ENCODE assay signal across 1 cellular context in the genomic region with DNA sequence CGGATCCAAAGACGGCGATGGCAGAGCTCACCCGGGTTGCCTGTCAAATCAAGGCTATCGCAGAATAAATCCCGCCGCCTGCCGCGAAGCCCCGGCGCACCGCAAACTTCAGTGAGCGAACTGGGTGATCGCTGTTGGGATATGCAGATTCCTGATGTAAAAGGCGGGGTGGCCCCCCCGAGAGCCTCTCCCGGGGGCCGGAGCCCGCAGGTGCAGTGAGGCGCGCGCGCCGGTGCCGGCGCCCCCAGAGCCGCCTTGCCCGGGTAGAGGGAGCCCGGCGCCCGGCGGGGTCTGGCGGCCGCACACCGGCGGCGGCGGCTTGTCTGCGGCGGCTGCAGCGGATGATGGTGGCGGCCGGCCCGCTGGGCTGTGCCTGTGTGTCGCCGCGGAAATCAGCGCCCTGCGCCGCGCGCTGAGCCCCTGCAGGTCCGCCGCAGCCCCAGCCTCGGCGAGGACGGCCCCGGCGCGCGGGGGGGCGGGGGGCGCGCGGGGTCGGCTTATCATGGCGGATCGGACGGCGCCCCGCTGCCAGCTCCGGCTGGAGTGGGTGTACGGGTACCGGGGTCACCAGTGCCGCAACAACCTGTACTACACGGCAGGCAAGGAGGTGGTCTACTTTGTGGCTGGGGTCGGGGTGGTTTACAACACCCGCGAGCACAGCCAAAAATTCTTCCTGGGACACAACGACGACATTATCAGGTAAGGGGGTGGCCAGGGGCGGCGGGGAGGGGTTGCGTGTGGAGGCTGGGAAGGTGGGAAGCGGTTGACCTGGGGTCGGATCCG.
TF ChIP-seq lines count a peak whose summit lies in the region.

No MANE protein-coding gene starts in this region.

TF ChIP-seq in HepG2, 621 proteins besides CTCF, POLR2A, EP300 and RAD21 (continued from another document):
- TF ChIP-seq, protein P1, sequence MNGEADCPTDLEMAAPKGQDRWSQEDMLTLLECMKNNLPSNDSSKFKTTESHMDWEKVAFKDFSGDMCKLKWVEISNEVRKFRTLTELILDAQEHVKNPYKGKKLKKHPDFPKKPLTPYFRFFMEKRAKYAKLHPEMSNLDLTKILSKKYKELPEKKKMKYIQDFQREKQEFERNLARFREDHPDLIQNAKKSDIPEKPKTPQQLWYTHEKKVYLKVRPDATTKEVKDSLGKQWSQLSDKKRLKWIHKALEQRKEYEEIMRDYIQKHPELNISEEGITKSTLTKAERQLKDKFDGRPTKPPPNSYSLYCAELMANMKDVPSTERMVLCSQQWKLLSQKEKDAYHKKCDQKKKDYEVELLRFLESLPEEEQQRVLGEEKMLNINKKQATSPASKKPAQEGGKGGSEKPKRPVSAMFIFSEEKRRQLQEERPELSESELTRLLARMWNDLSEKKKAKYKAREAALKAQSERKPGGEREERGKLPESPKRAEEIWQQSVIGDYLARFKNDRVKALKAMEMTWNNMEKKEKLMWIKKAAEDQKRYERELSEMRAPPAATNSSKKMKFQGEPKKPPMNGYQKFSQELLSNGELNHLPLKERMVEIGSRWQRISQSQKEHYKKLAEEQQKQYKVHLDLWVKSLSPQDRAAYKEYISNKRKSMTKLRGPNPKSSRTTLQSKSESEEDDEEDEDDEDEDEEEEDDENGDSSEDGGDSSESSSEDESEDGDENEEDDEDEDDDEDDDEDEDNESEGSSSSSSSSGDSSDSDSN (CRISPR knock-in tag; IDR thresholded peaks at IDR 0.05), result peak; percentile 53; the same call in 1 of the 2 replicates
- TF ChIP-seq ZNF333 (CRISPR knock-in tag; IDR thresholded peaks at IDR 0.05; ENCODE audit: borderline replicate concordance) (peak; percentile 18; the same call in 1 of the 2 replicates), ZSCAN21 (CRISPR knock-in tag; IDR thresholded peaks at IDR 0.05; ENCODE audit: borderline replicate concordance) (0 out of 2 replicates have a peak, but pooled peaks have one; percentile 25), BRCA1 (CRISPR knock-in tag; IDR thresholded peaks at IDR 0.05) (no peak), ZNF660 (CRISPR knock-in tag; IDR thresholded peaks at IDR 0.05; ENCODE audit: borderline replicate concordance, low read depth) (no peak), THAP11 (CRISPR knock-in tag; IDR thresholded peaks at IDR 0.05) (no peak; the same call in 1 of the 2 replicates), ZNF441 (CRISPR knock-in tag; IDR thresholded peaks at IDR 0.05; ENCODE audit: borderline replicate concordance) (no peak), ZNF180 (CRISPR knock-in tag; IDR thresholded peaks at IDR 0.05; ENCODE audit: borderline replicate concordance, low read depth) (no peak), MAZ (IDR thresholded peaks at IDR 0.05; ENCODE audit: borderline replicate concordance, low read depth, low read length) (no peak; the same call in 1 of the 2 replicates), MAZ (CRISPR knock-in tag; IDR thresholded peaks at IDR 0.05; ENCODE audit: low read depth) (peak; percentile 31; the same call in 1 of the 2 replicates), NFE2 (CRISPR knock-in tag; IDR thresholded peaks at IDR 0.05) (no peak), SOX6 (IDR thresholded peaks at IDR 0.05) (no peak), SOX6 (CRISPR knock-in tag; IDR thresholded peaks at IDR 0.05) (no peak), RFXANK (CRISPR knock-in tag; IDR thresholded peaks at IDR 0.05) (no peak), ARNT2 (CRISPR knock-in tag; IDR thresholded peaks at IDR 0.05; ENCODE audit: low read depth) (no peak; the same call in 1 of the 2 replicates), YY1 (IDR thresholded peaks at IDR 0.05; ENCODE audit: insufficient read depth, insufficient replicate concordance, low read depth, low read length) (peak; percentile 61), ZBTB7A (CRISPR knock-in tag; IDR thresholded peaks at IDR 0.05) (0 out of 2 replicates have a peak, but pooled peaks have one; percentile 24), ZNF451 (CRISPR knock-in tag; IDR thresholded peaks at IDR 0.05) (no peak), ZNF768 (CRISPR knock-in tag; IDR thresholded peaks at IDR 0.05) (0 out of 2 replicates have a peak, but pooled peaks have one; percentile 8), JUNB (CRISPR knock-in tag; IDR thresholded peaks at IDR 0.05; ENCODE audit: borderline replicate concordance) (no peak), POLR2AphosphoS2 (IDR thresholded peaks at IDR 0.05; ENCODE audit: low read depth, low read length) (no peak), ZNF530 (CRISPR knock-in tag; IDR thresholded peaks at IDR 0.05; ENCODE audit: low read depth) (no peak), PITX1 (CRISPR knock-in tag; IDR thresholded peaks at IDR 0.05) (no peak), ATF7 (IDR thresholded peaks at IDR 0.05) (no peak), ATF7 (CRISPR knock-in tag; IDR thresholded peaks at IDR 0.05) (no peak), TEAD2 (CRISPR knock-in tag; IDR thresholded peaks at IDR 0.05) (no peak), ZNF446 (CRISPR knock-in tag; IDR thresholded peaks at IDR 0.05) (no peak), SALL2 (CRISPR knock-in tag; IDR thresholded peaks at IDR 0.05) (0 out of 2 replicates have a peak, but pooled peaks have one; percentile 4), ELF1 (CRISPR knock-in tag; IDR thresholded peaks at IDR 0.05) (no peak)
- TF ChIP-seq, protein P2, sequence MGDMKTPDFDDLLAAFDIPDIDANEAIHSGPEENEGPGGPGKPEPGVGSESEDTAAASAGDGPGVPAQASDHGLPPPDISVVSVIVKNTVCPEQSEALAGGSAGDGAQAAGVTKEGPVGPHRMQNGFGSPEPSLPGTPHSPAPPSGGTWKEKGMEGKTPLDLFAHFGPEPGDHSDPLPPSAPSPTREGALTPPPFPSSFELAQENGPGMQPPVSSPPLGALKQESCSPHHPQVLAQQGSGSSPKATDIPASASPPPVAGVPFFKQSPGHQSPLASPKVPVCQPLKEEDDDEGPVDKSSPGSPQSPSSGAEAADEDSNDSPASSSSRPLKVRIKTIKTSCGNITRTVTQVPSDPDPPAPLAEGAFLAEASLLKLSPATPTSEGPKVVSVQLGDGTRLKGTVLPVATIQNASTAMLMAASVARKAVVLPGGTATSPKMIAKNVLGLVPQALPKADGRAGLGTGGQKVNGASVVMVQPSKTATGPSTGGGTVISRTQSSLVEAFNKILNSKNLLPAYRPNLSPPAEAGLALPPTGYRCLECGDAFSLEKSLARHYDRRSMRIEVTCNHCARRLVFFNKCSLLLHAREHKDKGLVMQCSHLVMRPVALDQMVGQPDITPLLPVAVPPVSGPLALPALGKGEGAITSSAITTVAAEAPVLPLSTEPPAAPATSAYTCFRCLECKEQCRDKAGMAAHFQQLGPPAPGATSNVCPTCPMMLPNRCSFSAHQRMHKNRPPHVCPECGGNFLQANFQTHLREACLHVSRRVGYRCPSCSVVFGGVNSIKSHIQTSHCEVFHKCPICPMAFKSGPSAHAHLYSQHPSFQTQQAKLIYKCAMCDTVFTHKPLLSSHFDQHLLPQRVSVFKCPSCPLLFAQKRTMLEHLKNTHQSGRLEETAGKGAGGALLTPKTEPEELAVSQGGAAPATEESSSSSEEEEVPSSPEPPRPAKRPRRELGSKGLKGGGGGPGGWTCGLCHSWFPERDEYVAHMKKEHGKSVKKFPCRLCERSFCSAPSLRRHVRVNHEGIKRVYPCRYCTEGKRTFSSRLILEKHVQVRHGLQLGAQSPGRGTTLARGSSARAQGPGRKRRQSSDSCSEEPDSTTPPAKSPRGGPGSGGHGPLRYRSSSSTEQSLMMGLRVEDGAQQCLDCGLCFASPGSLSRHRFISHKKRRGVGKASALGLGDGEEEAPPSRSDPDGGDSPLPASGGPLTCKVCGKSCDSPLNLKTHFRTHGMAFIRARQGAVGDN (CRISPR knock-in tag; IDR thresholded peaks at IDR 0.05), result peak; percentile 38
- TF ChIP-seq, protein P3, sequence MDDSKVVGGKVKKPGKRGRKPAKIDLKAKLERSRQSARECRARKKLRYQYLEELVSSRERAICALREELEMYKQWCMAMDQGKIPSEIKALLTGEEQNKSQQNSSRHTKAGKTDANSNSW (CRISPR knock-in tag; IDR thresholded peaks at IDR 0.05; ENCODE audit: borderline replicate concordance), result no peak
- TF ChIP-seq, protein P4, sequence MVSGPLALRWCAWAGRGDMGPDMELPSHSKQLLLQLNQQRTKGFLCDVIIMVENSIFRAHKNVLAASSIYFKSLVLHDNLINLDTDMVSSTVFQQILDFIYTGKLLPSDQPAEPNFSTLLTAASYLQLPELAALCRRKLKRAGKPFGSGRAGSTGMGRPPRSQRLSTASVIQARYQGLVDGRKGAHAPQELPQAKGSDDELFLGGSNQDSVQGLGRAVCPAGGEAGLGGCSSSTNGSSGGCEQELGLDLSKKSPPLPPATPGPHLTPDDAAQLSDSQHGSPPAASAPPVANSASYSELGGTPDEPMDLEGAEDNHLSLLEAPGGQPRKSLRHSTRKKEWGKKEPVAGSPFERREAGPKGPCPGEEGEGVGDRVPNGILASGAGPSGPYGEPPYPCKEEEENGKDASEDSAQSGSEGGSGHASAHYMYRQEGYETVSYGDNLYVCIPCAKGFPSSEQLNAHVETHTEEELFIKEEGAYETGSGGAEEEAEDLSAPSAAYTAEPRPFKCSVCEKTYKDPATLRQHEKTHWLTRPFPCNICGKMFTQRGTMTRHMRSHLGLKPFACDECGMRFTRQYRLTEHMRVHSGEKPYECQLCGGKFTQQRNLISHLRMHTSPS (CRISPR knock-in tag; IDR thresholded peaks at IDR 0.05; ENCODE audit: low read depth), result no peak
- TF ChIP-seq, protein P5, sequence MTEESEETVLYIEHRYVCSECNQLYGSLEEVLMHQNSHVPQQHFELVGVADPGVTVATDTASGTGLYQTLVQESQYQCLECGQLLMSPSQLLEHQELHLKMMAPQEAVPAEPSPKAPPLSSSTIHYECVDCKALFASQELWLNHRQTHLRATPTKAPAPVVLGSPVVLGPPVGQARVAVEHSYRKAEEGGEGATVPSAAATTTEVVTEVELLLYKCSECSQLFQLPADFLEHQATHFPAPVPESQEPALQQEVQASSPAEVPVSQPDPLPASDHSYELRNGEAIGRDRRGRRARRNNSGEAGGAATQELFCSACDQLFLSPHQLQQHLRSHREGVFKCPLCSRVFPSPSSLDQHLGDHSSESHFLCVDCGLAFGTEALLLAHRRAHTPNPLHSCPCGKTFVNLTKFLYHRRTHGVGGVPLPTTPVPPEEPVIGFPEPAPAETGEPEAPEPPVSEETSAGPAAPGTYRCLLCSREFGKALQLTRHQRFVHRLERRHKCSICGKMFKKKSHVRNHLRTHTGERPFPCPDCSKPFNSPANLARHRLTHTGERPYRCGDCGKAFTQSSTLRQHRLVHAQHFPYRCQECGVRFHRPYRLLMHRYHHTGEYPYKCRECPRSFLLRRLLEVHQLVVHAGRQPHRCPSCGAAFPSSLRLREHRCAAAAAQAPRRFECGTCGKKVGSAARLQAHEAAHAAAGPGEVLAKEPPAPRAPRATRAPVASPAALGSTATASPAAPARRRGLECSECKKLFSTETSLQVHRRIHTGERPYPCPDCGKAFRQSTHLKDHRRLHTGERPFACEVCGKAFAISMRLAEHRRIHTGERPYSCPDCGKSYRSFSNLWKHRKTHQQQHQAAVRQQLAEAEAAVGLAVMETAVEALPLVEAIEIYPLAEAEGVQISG (CRISPR knock-in tag; IDR thresholded peaks at IDR 0.05), result peak; percentile 29; the same call in 1 of the 2 replicates
- TF ChIP-seq, protein P6, sequence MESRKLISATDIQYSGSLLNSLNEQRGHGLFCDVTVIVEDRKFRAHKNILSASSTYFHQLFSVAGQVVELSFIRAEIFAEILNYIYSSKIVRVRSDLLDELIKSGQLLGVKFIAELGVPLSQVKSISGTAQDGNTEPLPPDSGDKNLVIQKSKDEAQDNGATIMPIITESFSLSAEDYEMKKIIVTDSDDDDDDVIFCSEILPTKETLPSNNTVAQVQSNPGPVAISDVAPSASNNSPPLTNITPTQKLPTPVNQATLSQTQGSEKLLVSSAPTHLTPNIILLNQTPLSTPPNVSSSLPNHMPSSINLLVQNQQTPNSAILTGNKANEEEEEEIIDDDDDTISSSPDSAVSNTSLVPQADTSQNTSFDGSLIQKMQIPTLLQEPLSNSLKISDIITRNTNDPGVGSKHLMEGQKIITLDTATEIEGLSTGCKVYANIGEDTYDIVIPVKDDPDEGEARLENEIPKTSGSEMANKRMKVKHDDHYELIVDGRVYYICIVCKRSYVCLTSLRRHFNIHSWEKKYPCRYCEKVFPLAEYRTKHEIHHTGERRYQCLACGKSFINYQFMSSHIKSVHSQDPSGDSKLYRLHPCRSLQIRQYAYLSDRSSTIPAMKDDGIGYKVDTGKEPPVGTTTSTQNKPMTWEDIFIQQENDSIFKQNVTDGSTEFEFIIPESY (CRISPR knock-in tag; IDR thresholded peaks at IDR 0.05), result peak; percentile 55; the same call in 1 of the 2 replicates
- TF ChIP-seq, protein P7, sequence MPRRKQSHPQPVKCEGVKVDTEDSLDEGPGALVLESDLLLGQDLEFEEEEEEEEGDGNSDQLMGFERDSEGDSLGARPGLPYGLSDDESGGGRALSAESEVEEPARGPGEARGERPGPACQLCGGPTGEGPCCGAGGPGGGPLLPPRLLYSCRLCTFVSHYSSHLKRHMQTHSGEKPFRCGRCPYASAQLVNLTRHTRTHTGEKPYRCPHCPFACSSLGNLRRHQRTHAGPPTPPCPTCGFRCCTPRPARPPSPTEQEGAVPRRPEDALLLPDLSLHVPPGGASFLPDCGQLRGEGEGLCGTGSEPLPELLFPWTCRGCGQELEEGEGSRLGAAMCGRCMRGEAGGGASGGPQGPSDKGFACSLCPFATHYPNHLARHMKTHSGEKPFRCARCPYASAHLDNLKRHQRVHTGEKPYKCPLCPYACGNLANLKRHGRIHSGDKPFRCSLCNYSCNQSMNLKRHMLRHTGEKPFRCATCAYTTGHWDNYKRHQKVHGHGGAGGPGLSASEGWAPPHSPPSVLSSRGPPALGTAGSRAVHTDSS (CRISPR knock-in tag; conservative IDR thresholded peaks at IDR 0.05), result no peak
